Comparison of ENCODE assay signal across 18 cellular contexts in genomic region chr17:4109424-4109823, GRCh38. TPM values are rescaled to one million over a fixed set of nuclear protein-coding genes. Genes with fewer than 3 reads are reported as not detected.
DNase-seq lines count a peak whose midpoint lies in the region; ATAC-seq and TF ChIP-seq lines count a peak whose summit lies in the region.
"Had no signal": no experiment of that assay in that cellular context is flagged by ENCODE, and none has a peak within 500 bp of the region (broad histone marks: within the 10 kb centered on the region; RNA-seq: fewer than 3 reads in every experiment).

No MANE protein-coding gene starts in this region.

- H3K9me3 ChIP-seq in esophagus muscularis mucosa, result no peaks in the 10 kb centered on the region
- H3K9me3 ChIP-seq: mucosa of descending colon, upper lobe of right lung had no signal

- peaks cover 90% of the 10 kb centered on the region for H3K36me3 Mint-ChIP-seq in activated T-cell treated with anti-CD3 and anti-CD28 coated beads, Interleukin-2, amount 50 U/mL, for 24 hours (ENCODE audit: low read depth)
- peaks cover 49% of the 10 kb centered on the region for H3K36me3 Mint-ChIP-seq in activated CD8-positive, alpha-beta T cell treated with anti-CD3 and anti-CD28 coated beads, Interleukin-2, amount 10 ng/mL, durations not matched to agents 7 days and 5 days (ENCODE audit: low read depth)

- CTCF ChIA-PET in activated CD8-positive, alpha-beta T cell treated with anti-CD3 and anti-CD28 coated beads, Interleukin-2, amount 10 ng/mL, durations not matched to agents 7 days and 5 days (lab: Charles Lee), result no interaction called here

- H3K27ac Mint-ChIP-seq in activated T-cell treated with anti-CD3 and anti-CD28 coated beads, Interleukin-2, amount 50 U/mL, for 24 hours, result peak overlapping the region; percentile 58
- H3K27ac Mint-ChIP-seq in activated CD8-positive, alpha-beta T cell treated with anti-CD3 and anti-CD28 coated beads, Interleukin-2, amount 10 ng/mL, durations not matched to agents 7 days and 5 days, result peak overlapping the region; percentile 13
- H3K27ac Mint-ChIP-seq: activated B cell treated with CpG ODN at 0.5 μM for 24 hours had no signal

- peak overlapping the region; percentile 61 to 80 (median 72) for H3K27ac ChIP-seq in esophagus muscularis mucosa (replicated peaks in 1 of 4)
- H3K27ac ChIP-seq: upper lobe of right lung had no signal

- no peak for ATAC-seq in activated CD8-positive, alpha-beta T cell treated with anti-CD3 and anti-CD28 coated beads, Interleukin-2, amount 10 ng/mL, durations not matched to agents 7 days and 5 days
- ATAC-seq in GM18873 (IDR thresholded peaks at IDR 0.05; ENCODE audit: low FRiP score, unreplicated experiment) (no peak), HG03354 (IDR thresholded peaks at IDR 0.05; ENCODE audit: poor library complexity, severe bottlenecking, unreplicated experiment) (no peak), GM18511 (IDR thresholded peaks at IDR 0.05; ENCODE audit: unreplicated experiment) (no peak)
- ATAC-seq: left colon, mucosa of descending colon, Right ventricle myocardium inferior, upper lobe of right lung had no signal

- no peaks in the 10 kb centered on the region for H3K9me3 Mint-ChIP-seq in activated T-cell treated with anti-CD3 and anti-CD28 coated beads, Interleukin-2, amount 50 U/mL, for 24 hours
- no peaks in the 10 kb centered on the region for H3K9me3 Mint-ChIP-seq in activated CD8-positive, alpha-beta T cell treated with anti-CD3 and anti-CD28 coated beads, Interleukin-2, amount 10 ng/mL, durations not matched to agents 7 days and 5 days (ENCODE audit: insufficient read depth)
- H3K9me3 Mint-ChIP-seq: activated B cell treated with CpG ODN at 0.5 μM for 24 hours; central memory CD8-positive, alpha-beta T cell had no signal

- 88% methylated on average over 8 of the region's 8 CpGs for WGBS in esophagus muscularis mucosa

- H3K36me3 ChIP-seq in esophagus muscularis mucosa, result peaks cover 54 to 99% (median 82%) of the 10 kb centered on the region in 4 donors

- peaks cover 0 to 51% (median 31%) of the 10 kb centered on the region in 4 donors for H3K4me1 ChIP-seq in esophagus muscularis mucosa
- H3K4me1 ChIP-seq: upper lobe of right lung had no signal

- POLR2A ChIA-PET in activated CD8-positive, alpha-beta T cell treated with anti-CD3 and anti-CD28 coated beads, Interleukin-2, amount 10 ng/mL, durations not matched to agents 7 days and 5 days (lab: Charles Lee), result no interaction called here

- H3K4me1 Mint-ChIP-seq in activated T-cell treated with anti-CD3 and anti-CD28 coated beads, Interleukin-2, amount 50 U/mL, for 24 hours (ENCODE audit: low read depth), result peaks cover 28% of the 10 kb centered on the region
- H3K4me1 Mint-ChIP-seq in activated CD8-positive, alpha-beta T cell treated with anti-CD3 and anti-CD28 coated beads, Interleukin-2, amount 10 ng/mL, durations not matched to agents 7 days and 5 days (ENCODE audit: low read depth), result peaks cover 20% of the 10 kb centered on the region
- H3K4me1 Mint-ChIP-seq: activated B cell treated with CpG ODN at 0.5 μM for 24 hours had no signal

- no peak for TF ChIP-seq EP300 in esophagus muscularis mucosa (IDR thresholded peaks at IDR 0.05)

- intact Hi-C loops in esophagus muscularis mucosa (cut with DNase I), result no loop called here

- no peaks in the 10 kb centered on the region for H3K27me3 Mint-ChIP-seq in activated T-cell treated with anti-CD3 and anti-CD28 coated beads, Interleukin-2, amount 50 U/mL, for 24 hours
- H3K27me3 Mint-ChIP-seq in activated CD8-positive, alpha-beta T cell treated with anti-CD3 and anti-CD28 coated beads, Interleukin-2, amount 10 ng/mL, durations not matched to agents 7 days and 5 days (ENCODE audit: low read depth), result no peaks in the 10 kb centered on the region
- H3K27me3 Mint-ChIP-seq: activated B cell treated with CpG ODN at 0.5 μM for 24 hours; central memory CD8-positive, alpha-beta T cell had no signal

- no peak overlapping the region for H3K4me3 Mint-ChIP-seq in activated T-cell treated with anti-CD3 and anti-CD28 coated beads, Interleukin-2, amount 50 U/mL, for 24 hours
- no peak overlapping the region for H3K4me3 Mint-ChIP-seq in activated CD8-positive, alpha-beta T cell treated with anti-CD3 and anti-CD28 coated beads, Interleukin-2, amount 10 ng/mL, durations not matched to agents 7 days and 5 days
- H3K4me3 Mint-ChIP-seq: activated B cell treated with CpG ODN at 0.5 μM for 24 hours; central memory CD8-positive, alpha-beta T cell had no signal

- TF ChIP-seq POLR2A in esophagus muscularis mucosa (IDR thresholded peaks at IDR 0.05; ENCODE audit: low read depth), result no peak

- no peak overlapping the region for H3K4me3 ChIP-seq in esophagus muscularis mucosa
- H3K4me3 ChIP-seq: mucosa of descending colon, upper lobe of right lung had no signal

- no peak for DNase-seq in activated T-cell treated with anti-CD3 and anti-CD28 coated beads, Interleukin-2, amount 50 U/mL, for 24 hours
- no peak for DNase-seq in activated T-cell treated with anti-CD3 and anti-CD28 coated beads, Interleukin-2, amount 50 U/mL, for 1 hour
- DNase-seq in activated CD8-positive, alpha-beta T cell treated with anti-CD3 and anti-CD28 coated beads, Interleukin-2, amount 10 ng/mL, durations not matched to agents 7 days and 5 days, result no peak
- DNase-seq in esophagus muscularis mucosa (ENCODE audit: extremely low spot score) (no peak), superior temporal gyrus (ENCODE audit: extremely low spot score) (peak; percentile 69)
- DNase-seq: ACHN; activated B cell treated with CpG ODN at 0.5 μM for 24 hours; left colon; mucosa of descending colon; NCI-H187 treated with DMSO at 0.1 percent for 48 hours; stimulated activated CD4-positive, alpha-beta T cell treated with anti-CD3 and anti-CD28 coated beads, Interleukin-15, amount 100 ng/mL, for 24 hours; stimulated activated naive CD4-positive, alpha-beta T cell; upper lobe of right lung had no signal

- TF ChIP-seq CTCF in esophagus muscularis mucosa (IDR thresholded peaks at IDR 0.05), result no peak

- H3K27me3 ChIP-seq in esophagus muscularis mucosa, result no peaks in the 10 kb centered on the region
- H3K27me3 ChIP-seq: upper lobe of right lung had no signal

RNA-seq across cellular contexts. Expression of gene ZZEF1, which starts 33.4 kb away (rescaled TPM):
- total RNA-seq in activated CD8-positive, alpha-beta T cell treated with anti-CD3 and anti-CD28 coated beads, Interleukin-2, amount 10 ng/mL, durations not matched to agents 7 days and 5 days, result 10 to 100 TPM; 54.1 to 55.3 TPM
- 100 to 1,000 TPM in 1 of 4 donors, 10 to 100 TPM in 3; 57.8 to 100 (median 80.9) TPM for total RNA-seq in esophagus muscularis mucosa

RNA-seq across cellular contexts. Expression of gene CYB5D2, which starts 33.6 kb away (rescaled TPM):
- total RNA-seq in activated CD8-positive, alpha-beta T cell treated with anti-CD3 and anti-CD28 coated beads, Interleukin-2, amount 10 ng/mL, durations not matched to agents 7 days and 5 days, result 1 to 10 TPM; 4.6 to 5.8 TPM
- 10 to 100 TPM; 15.6 to 39.5 (median 24.4) TPM for total RNA-seq in esophagus muscularis mucosa
